ENCODE assay signal across 8 cellular contexts in genomic region chr11:57657290-57658022, GRCh38. TPM values are rescaled to one million over a fixed set of nuclear protein-coding genes. Genes with fewer than 3 reads are reported as not detected.
DNase-seq lines count a peak whose midpoint lies in the region; ATAC-seq, FAIRE-seq and TF ChIP-seq lines count a peak whose summit lies in the region.

TSS of gene CLP1 (plus strand) at chr11:57657762. CDS start at chr11:57659477, 1,715 bp downstream.

- H3K27ac ChIP-seq in H1 (ENCODE audit: low read depth, low read length) (no peak within 1 kb of the TSS), mesenchymal stem cell (ENCODE audit: low read length, poor library complexity, severe bottlenecking) (peak within 1 kb of the TSS; percentile 85)

- H3K79me2 ChIP-seq in H1 (ENCODE audit: control insufficient read depth in 1 of 2, insufficient read depth in 2 of 2, low read length in 2 of 2), result peaks cover 0 to 20% of the 10 kb centered on the region in 2 experiments; a peak in 3 of 4 replicates

- TF ChIP-seq CTCF in H1 (IDR thresholded peaks at IDR 0.05; ENCODE audit: control extremely low read depth in 1 of 3, insufficient read depth in 1 of 3, low read depth in 1 of 3, low read length in 3 of 3), result no peak

- peak within 1 kb of the TSS; percentile 68 to 92 for H3K4me2 ChIP-seq in H1 (ENCODE audit: insufficient read depth in 1 of 2, low read depth in 2 of 2, low read length in 2 of 2)
- H3K4me2 ChIP-seq in mesenchymal stem cell (ENCODE audit: low read length, poor library complexity, severe bottlenecking), result peak within 1 kb of the TSS; percentile 97

- H3K9ac ChIP-seq in H1 (replicated peaks in 1 of 4; ENCODE audit: extremely low read depth in 1 of 4, low read depth in 3 of 4, low read length in 3 of 4) (peak within 1 kb of the TSS; percentile 69 to 91 (median 80)), mesenchymal stem cell (ENCODE audit: low read length) (peak within 1 kb of the TSS; percentile 89)

- H2AK5ac ChIP-seq in H1 (ENCODE audit: low read depth, low read length) (no peak within 1 kb of the TSS), mesenchymal stem cell (ENCODE audit: low read length, severe bottlenecking) (no peak within 1 kb of the TSS)

- CTCF ChIA-PET in H1 (lab: Charles Lee; ENCODE audit: partially characterized antibody), result interaction anchor here (0.5 to 2.7 kb wide), 7 partner anchors 10 to 89 kb away, joined by 3 to 10 read pairs (median 4); partner anchors contain the start of gene UBE2L6

- H2BK5ac ChIP-seq in H1 (ENCODE audit: low read depth, low read length) (peak within 1 kb of the TSS; percentile 48; the same call in 1 of the 2 replicates), mesenchymal stem cell (ENCODE audit: low read depth, low read length, poor library complexity, severe bottlenecking) (no peak within 1 kb of the TSS)

- no peak within 1 kb of the TSS for H3K56ac ChIP-seq in H1 (replicated peaks; ENCODE audit: insufficient read length, low read depth, low read length)

- peaks cover 4% of the 10 kb centered on the region; the same call in 1 of the 2 replicates for H3K79me1 ChIP-seq in H1 (ENCODE audit: low read depth, low read length)
- peaks cover 23% of the 10 kb centered on the region for H3K79me1 ChIP-seq in mesenchymal stem cell (replicated peaks; ENCODE audit: low read length, poor library complexity, severe bottlenecking)

- 0 out of 4 replicates have a peak, but pooled peaks of 1 of the 2 experiments have one; percentile 3 for TF ChIP-seq RAD21 in H1 (IDR thresholded peaks at IDR 0.05 in 1 of 2, conservative IDR thresholded peaks at IDR 0.05 in 1 of 2; ENCODE audit: low read depth in 2 of 2, low read length in 2 of 2)

- peaks cover 2 to 3% of the 10 kb centered on the region in 2 experiments for H4K20me1 ChIP-seq in H1 (replicated peaks in 1 of 2; ENCODE audit: control insufficient read depth in 1 of 2, insufficient read depth in 2 of 2, low read length in 2 of 2)

- H2BK120ac ChIP-seq in H1 (replicated peaks; ENCODE audit: low read depth, low read length) (no peak within 1 kb of the TSS), mesenchymal stem cell (ENCODE audit: low read depth, low read length) (no peak within 1 kb of the TSS)

- H3K14ac ChIP-seq in H1 (ENCODE audit: insufficient read length) (no peak within 1 kb of the TSS), mesenchymal stem cell (ENCODE audit: low read length in 2 of 2) (peak within 1 kb of the TSS in 1 of 2 experiments; percentile 44)

- H3K36me3 ChIP-seq in H1 (ENCODE audit: control insufficient read depth in 2 of 4, insufficient read depth in 4 of 4, low read length in 3 of 4) (peaks cover 3 to 25% (median 19%) of the 10 kb centered on the region in 4 experiments; a peak in 6 of 8 replicates), mesenchymal stem cell (ENCODE audit: control insufficient read depth in 1 of 2, insufficient read depth in 2 of 2, low read depth in 1 of 2, low read length in 2 of 2) (peaks cover 23 to 33% of the 10 kb centered on the region in 2 experiments)

- TF ChIP-seq POLR2A in H1 (IDR thresholded peaks at IDR 0.05; ENCODE audit: control extremely low read depth in 1 of 2, low read depth in 2 of 2, low read length in 2 of 2), result peak; percentile 17 to 73

- WGBS in H1 (ENCODE audit: extremely low coverage in 1 of 2, insufficient coverage in 1 of 2, insufficient read length in 1 of 2, insufficient replicate concordance in 2 of 2, low coverage in 1 of 2, low lambda C conversion rate in 2 of 2, missing lambda C conversion rate in 1 of 2), 2 experiments, result 2% methylated on average over 45 of the region's 45 CpGs; no CpG with 5 or more reads in 1 of the 2 experiments
- 1% methylated on average over 45 of the region's 45 CpGs for WGBS in mesenchymal stem cell

- DNase-seq in COLO668 (lab: John Stamatoyannopoulos, UW; ENCODE audit: unreplicated experiment), result peak; percentile 98
- DNase-seq in HT1080 (ENCODE audit: low read depth), result peak; percentile 99
- peak; percentile 98 for DNase-seq in NOMO-1 treated with DMSO at 0.1 percent for 48 hours (lab: John Stamatoyannopoulos, UW; ENCODE audit: unreplicated experiment)
- peak; percentile 99 for DNase-seq in activated CD8-positive, alpha-beta memory T cell treated with anti-CD3 and anti-CD28 coated beads for 4 hours (ENCODE audit: low read depth in 2 of 2)
- peak; percentile 92 to 97 for DNase-seq in H1 (ENCODE audit: low read depth in 1 of 2, low spot score in 2 of 2)
- peak; percentile 99 for DNase-seq in mesenchymal stem cell
- DNase-seq in stimulated activated CD8-positive, alpha-beta memory T cell treated with anti-CD3 and anti-CD28 coated beads, Interleukin-12 subunit alpha, Interleukin-12 subunit beta, amount 100 ng/mL, for 4 hours (ENCODE audit: low read depth), result peak; percentile 99

- no peak within 1 kb of the TSS for H4K91ac ChIP-seq in H1 (replicated peaks; ENCODE audit: insufficient read length, low read length)
- no peak within 1 kb of the TSS for H4K91ac ChIP-seq in mesenchymal stem cell (ENCODE audit: low read length)

- POLR2A ChIA-PET in H1 (lab: Charles Lee; ENCODE audit: partially characterized antibody), result interaction anchor here (0.7 to 29.6 kb wide), 7 partner anchors 10 to 183 kb away, joined by 3 to 1546 read pairs (median 6); partner anchors contain the start of genes SERPING1, UBE2L6, YPEL4 and ZDHHC5

- no peak within 1 kb of the TSS for H3K4ac ChIP-seq in H1 (replicated peaks; ENCODE audit: insufficient read length, low read depth, low read length)
- peak within 1 kb of the TSS in 1 of 2 experiments; percentile 79 for H3K4ac ChIP-seq in mesenchymal stem cell (ENCODE audit: low read depth in 1 of 2, low read length in 2 of 2)

- H3K18ac ChIP-seq in H1 (ENCODE audit: extremely low read depth, low read length) (peak within 1 kb of the TSS; percentile 64; the same call in 1 of the 2 replicates), mesenchymal stem cell (ENCODE audit: low read depth in 1 of 2, low read length in 2 of 2) (peak within 1 kb of the TSS; percentile 69 to 90)

- peak within 1 kb of the TSS; percentile 61; the same call in 1 of the 2 replicates for H2BK15ac ChIP-seq in H1 (ENCODE audit: low read length)
- no peak within 1 kb of the TSS for H2BK15ac ChIP-seq in mesenchymal stem cell (ENCODE audit: low read depth, poor library complexity, severe bottlenecking)

- peak; percentile 99 for ATAC-seq in GM21360 (IDR thresholded peaks at IDR 0.05; ENCODE audit: unreplicated experiment)

- peak within 1 kb of the TSS; percentile 86 to 99 (median 92) for H3K4me3 ChIP-seq in H1 (ENCODE audit: extremely low read depth in 1 of 4, insufficient read depth in 2 of 4, low read depth in 3 of 4, low read length in 4 of 4)
- H3K4me3 ChIP-seq in mesenchymal stem cell (ENCODE audit: insufficient read depth in 1 of 2, low read depth in 1 of 2, low read length in 2 of 2), result peak within 1 kb of the TSS; percentile 61 to 91

- peak; percentile 7 for FAIRE-seq in H1 (lab: Jason Lieb, UNC)

- no peak for TF ChIP-seq EP300 in H1 (IDR thresholded peaks at IDR 0.05; ENCODE audit: borderline replicate concordance in 1 of 2, low read depth in 2 of 2, low read length in 2 of 2)

- peaks cover 4% of the 10 kb centered on the region for H3K23me2 ChIP-seq in H1 (ENCODE audit: low read depth, low read length)

- no peak within 1 kb of the TSS for H2BK12ac ChIP-seq in H1 (ENCODE audit: low read depth, low read length)
- no peak within 1 kb of the TSS for H2BK12ac ChIP-seq in mesenchymal stem cell (ENCODE audit: low read length in 2 of 2)

- no peak within 1 kb of the TSS for H4K5ac ChIP-seq in H1 (ENCODE audit: insufficient read length, low read depth, low read length)

- H3K4me1 ChIP-seq in H1 (replicated peaks in 1 of 4; ENCODE audit: control insufficient read depth in 3 of 4, insufficient read depth in 4 of 4, low read length in 3 of 4) (no peaks in the 10 kb centered on the region; a peak in 3 of 7 replicates), mesenchymal stem cell (ENCODE audit: control insufficient read depth, insufficient read depth, low read depth, low read length) (peaks cover 3% of the 10 kb centered on the region)

- H3K27me3 ChIP-seq in H1 (replicated peaks in 1 of 4; ENCODE audit: control insufficient read depth in 3 of 4, extremely low read depth in 1 of 4, insufficient read depth in 3 of 4, low read length in 3 of 4) (no peaks in the 10 kb centered on the region; a peak in 2 of 7 replicates), mesenchymal stem cell (ENCODE audit: control insufficient read depth in 1 of 2, insufficient read depth in 1 of 2, low read length in 2 of 2) (no peaks in the 10 kb centered on the region)

- no peak within 1 kb of the TSS for H3K23ac ChIP-seq in H1 (ENCODE audit: insufficient read length)
- no peak within 1 kb of the TSS for H3K23ac ChIP-seq in mesenchymal stem cell (ENCODE audit: low read length in 2 of 2)

- H3K9me3 ChIP-seq in H1 (ENCODE audit: insufficient read depth in 2 of 2, low read depth in 1 of 2, low read length in 1 of 2) (no peaks in the 10 kb centered on the region), mesenchymal stem cell (ENCODE audit: control insufficient read depth, low read length) (no peaks in the 10 kb centered on the region)

- H4K8ac ChIP-seq in H1 (ENCODE audit: extremely low read depth, insufficient read depth, low read length) (no peak within 1 kb of the TSS), mesenchymal stem cell (ENCODE audit: low read length) (peak within 1 kb of the TSS; percentile 86)

- H2BK20ac ChIP-seq in H1 (ENCODE audit: low read length), result no peak within 1 kb of the TSS

- H2AFZ ChIP-seq in H1 (ENCODE audit: low read length) (peak within 1 kb of the TSS; percentile 52; the same call in 1 of the 2 replicates), mesenchymal stem cell (ENCODE audit: low read depth, low read length) (peak within 1 kb of the TSS; percentile 91)

TF ChIP-seq in H1, 55 proteins besides CTCF, POLR2A, EP300 and RAD21 (continues in another document):
- TF ChIP-seq JUN (IDR thresholded peaks at IDR 0.05; ENCODE audit: low read depth, low read length) (no peak), SIN3A (conservative IDR thresholded peaks at IDR 0.05 in 1 of 2, IDR thresholded peaks at IDR 0.05 in 1 of 2; ENCODE audit: low read depth in 1 of 2, low read length in 2 of 2) (peak; percentile 65 to 98; a peak in 3 of 4 replicates), HDAC6 (IDR thresholded peaks at IDR 0.05; ENCODE audit: low read depth, low read length) (no peak), CREB1 (IDR thresholded peaks at IDR 0.05) (peak; percentile 88)

RNA-seq across cellular contexts. Expression of gene CLP1, which starts in this region (rescaled TPM):
- 41.5 and 42.9 TPM in 2 replicates for total RNA-seq in HT1080 (2014; rRNA removed; shearing (Covaris generic))
- polyA plus RNA-seq in HT1080 (2015; cell fraction: cytosol; rRNA removed), result 23.8 and 27.2 TPM in 2 replicates
- 36.9 and 40.1 TPM in 2 replicates for polyA plus RNA-seq in HT1080 (2015; cell fraction: nucleus; rRNA removed)
- total RNA-seq in H1 (2021; fragmentation: NEBNext Ultra II Directional; extraction: Animal tissue kit (Norgen Biotek cat#: 25700)), result 29.3 and 29.9 TPM in 2 replicates
- polyA plus RNA-seq in H1 (2011; rRNA removed), result 25.6 and 29.4 TPM in 2 replicates
- 34.3 TPM for polyA plus RNA-seq in H1 (2011; cell fraction: cytosol; rRNA removed)
- 17.9 TPM for polyA plus RNA-seq in H1 (2011; cell fraction: nucleus; rRNA removed)
- 25.6 to 29.5 TPM (median 29.2 TPM) in 4 replicates for polyA plus RNA-seq in H1 (2012, experiment 1 of 2)
- 8.3 TPM for polyA plus RNA-seq in H1 (2012, experiment 2 of 2)
- 14.9 TPM for polyA plus RNA-seq in H1 (2013, experiment 1 of 2)
- 14.9 TPM for polyA plus RNA-seq in H1 (2013, experiment 2 of 2)
- polyA minus RNA-seq in H1 (2011; rRNA and poly(A)+ RNA removed), result 38.6 and 50.0 TPM in 2 replicates
- polyA minus RNA-seq in H1 (2011; cell fraction: cytosol; rRNA and poly(A)+ RNA removed), result 14.3 TPM
- 13.7 TPM for polyA minus RNA-seq in H1 (2011; cell fraction: nucleus; rRNA and poly(A)+ RNA removed)
- polyA plus RNA-seq in mesenchymal stem cell (2013, experiment 1 of 2), result 8.2 TPM
- polyA plus RNA-seq in mesenchymal stem cell (2013, experiment 2 of 2), result 8.8 TPM
